Comparison of ENCODE assay signal across 8 cellular contexts in genomic region chr1:170924666-170925065, GRCh38. TPM values are rescaled to one million over a fixed set of nuclear protein-coding genes. Genes with fewer than 3 reads are reported as not detected.
"Had no signal": no experiment of that assay in that cellular context is flagged by ENCODE, and none has a peak within 500 bp of the region (broad histone marks: within the 10 kb centered on the region; RNA-seq: fewer than 3 reads in every experiment).

No MANE protein-coding gene starts in this region.

RNA-seq across cellular contexts. Expression of gene MROH9, which starts 10.7 kb away (rescaled TPM):
- total RNA-seq: activated CD4-positive, alpha-beta memory T cell treated with anti-CD3 and anti-CD28 coated beads, Interleukin-2, amount 10 ng/mL, durations not matched to agents 7 days and 5 days; activated CD8-positive, alpha-beta memory T cell treated with anti-CD3 and anti-CD28 coated beads for 36 hours; activated naive CD4-positive, alpha-beta T cell treated with anti-CD3 and anti-CD28 coated beads for 36 hours; activated T-helper 17 cell treated with anti-CD3 and anti-CD28 coated beads, Interleukin-2, amount 50 U/mL, for 72 hours; breast epithelium; M059J; PC-9; T-cell had no signal
